In the genomic region with DNA sequence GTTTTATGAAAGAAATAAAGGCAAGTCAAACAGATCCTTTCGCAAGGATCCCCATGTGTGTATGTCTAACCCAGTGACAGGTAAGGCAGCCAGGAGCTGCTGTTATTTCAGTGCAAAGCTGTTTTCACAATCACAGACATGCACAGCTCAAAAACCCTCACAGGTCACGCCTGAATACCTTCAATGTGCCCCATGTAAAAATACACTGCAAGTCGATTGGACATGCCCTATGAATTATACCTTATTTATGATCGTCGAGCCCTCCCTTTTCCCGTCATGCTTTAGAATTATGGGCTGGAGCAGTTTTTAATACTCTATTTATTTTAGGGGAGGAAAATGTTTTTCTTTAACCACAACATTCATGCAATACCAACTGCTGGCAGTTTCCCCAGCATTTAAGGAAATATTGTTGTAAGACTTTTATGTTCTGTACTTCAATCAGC, we compare ENCODE assay signal across 15 cellular contexts.
DNase-seq lines count a peak whose midpoint lies in the region; ATAC-seq, FAIRE-seq and TF ChIP-seq lines count a peak whose summit lies in the region.
"Had no signal": no experiment of that assay in that cellular context is flagged by ENCODE, and none has a peak within 500 bp of the region (broad histone marks: within the 10 kb centered on the region; RNA-seq: fewer than 3 reads in every experiment).

No MANE protein-coding gene starts in this region.

- TF ChIP-seq EP300 in transverse colon (IDR thresholded peaks at IDR 0.05; ENCODE audit: low read depth), result no peak

- no peak for TF ChIP-seq POLR2A in transverse colon (IDR thresholded peaks at IDR 0.05)

- intact Hi-C loops in transverse colon (cut with DNase I; ENCODE audit: low total_unique reads), result no loop called here

- no peak for FAIRE-seq in bronchial epithelial cell (lab: Jason Lieb, UNC)

- no peak overlapping the region for H3K9ac ChIP-seq in liver (ENCODE audit: low read depth in 1 of 2, low read length in 2 of 2)

- peak; percentile 24 to 42 for TF ChIP-seq RAD21 in liver (IDR thresholded peaks at IDR 0.05)

- H3K4me1 ChIP-seq in liver (ENCODE audit: control insufficient read depth in 4 of 4, insufficient read depth in 4 of 4, low read length in 3 of 4), result peaks cover 5 to 17% (median 15%) of the 10 kb centered on the region in 4 donors
- peaks cover 0 to 44% (median 29%) of the 10 kb centered on the region in 4 donors for H3K4me1 ChIP-seq in transverse colon

- H3K9me3 ChIP-seq in liver (ENCODE audit: control insufficient read depth in 4 of 4, low read length in 3 of 4) (no peaks in the 10 kb centered on the region), transverse colon (no peaks in the 10 kb centered on the region)

- H3K27me3 ChIP-seq in bronchial epithelial cell (ENCODE audit: control insufficient read depth, insufficient read depth, low read length) (no peaks in the 10 kb centered on the region), liver (ENCODE audit: control insufficient read depth in 4 of 4, insufficient read depth in 4 of 4, low read length in 3 of 4) (no peaks in the 10 kb centered on the region), transverse colon (no peaks in the 10 kb centered on the region)

- no peaks in the 10 kb centered on the region for H3K36me3 ChIP-seq in bronchial epithelial cell (ENCODE audit: control insufficient read depth, insufficient read depth, low read length)
- no peaks in the 10 kb centered on the region for H3K36me3 ChIP-seq in liver (ENCODE audit: control insufficient read depth in 4 of 4, insufficient read depth in 3 of 4, low read depth in 1 of 4, low read length in 3 of 4)
- no peaks in the 10 kb centered on the region for H3K36me3 ChIP-seq in transverse colon

- H3K4me3 ChIP-seq in bronchial epithelial cell (ENCODE audit: low read depth, low read length) (no peak overlapping the region), liver (ENCODE audit: low read depth in 1 of 3, low read length in 3 of 3) (no peak overlapping the region), transverse colon (no peak overlapping the region)

- H3K27ac ChIP-seq in liver (ENCODE audit: low read depth in 1 of 2, low read length in 2 of 2) (peak overlapping the region; percentile 1 to 77), transverse colon (peak overlapping the region; percentile 28 to 77 (median 57))
- H3K27ac ChIP-seq: VCaP had no signal

- no peak for TF ChIP-seq CTCF in bronchial epithelial cell (IDR thresholded peaks at IDR 0.05; ENCODE audit: insufficient read depth, low read length, severe bottlenecking)
- TF ChIP-seq CTCF in liver (IDR thresholded peaks at IDR 0.05; ENCODE audit: low read depth, low read length, missing input control), result no peak
- no peak for TF ChIP-seq CTCF in transverse colon (IDR thresholded peaks at IDR 0.05)

- in situ Hi-C loops in transverse colon (cut with MboI; ENCODE audit: low pct_ligation_motif_present in 1 of 4, low pct_unique_long_range_greater_than_20kb in 1 of 4, low sequenced_read_pairs in 3 of 4), result no loop called here

- ATAC-seq in GM21528 (IDR thresholded peaks at IDR 0.05; ENCODE audit: low FRiP score, unreplicated experiment), result no peak
- ATAC-seq: left cardiac atrium; natural killer cell treated with Interleukin-12 subunit alpha and Interleukin-12 subunit beta and Interleukin-15 and Interleukin-18, amount 100 ng/mL, for 72 hours; stimulated activated memory B cell treated with anti-CD40 and anti-IgM and Interleukin-4, amounts not matched to agents 10 μg/mL and 1 μg/mL and 100 μg/mL, for 72 hours had no signal

- DNase-seq in NCI-H510A treated with DMSO at 0.1 percent for 48 hours (lab: John Stamatoyannopoulos, UW) (peak; percentile 19), NCI-H510A (lab: John Stamatoyannopoulos, UW) (no peak), bronchial epithelial cell (ENCODE audit: low read depth) (peak; percentile 14), transverse colon (peak; percentile 41), NCI-H2227 treated with DMSO at 0.1 percent for 48 hours (lab: John Stamatoyannopoulos, UW) (no peak), T1000 (lab: John Stamatoyannopoulos, UW) (no peak)
- DNase-seq: activated naive CD4-positive, alpha-beta T cell treated with anti-CD3 and anti-CD28 coated beads for 36 hours; caudate nucleus; CD8-positive, alpha-beta memory T cell; left cardiac atrium had no signal

- 29% methylated on average over 6 of the region's 6 CpGs for WGBS in liver
- 44 to 50% methylated on average over 3 to 6 of the region's 6 CpGs for WGBS in transverse colon (ENCODE audit: low coverage in 1 of 2), 2 donors

TF ChIP-seq in liver, 16 proteins besides CTCF, POLR2A, EP300 and RAD21:
- TF ChIP-seq EGR1 (IDR thresholded peaks at IDR 0.05; ENCODE audit: low read depth in 2 of 2), result no peak
- TF ChIP-seq NR2F2 (IDR thresholded peaks at IDR 0.05), result no peak
- TF ChIP-seq FOXA2 (IDR thresholded peaks at IDR 0.05), result peak; percentile 18
- TF ChIP-seq, protein P1, sequence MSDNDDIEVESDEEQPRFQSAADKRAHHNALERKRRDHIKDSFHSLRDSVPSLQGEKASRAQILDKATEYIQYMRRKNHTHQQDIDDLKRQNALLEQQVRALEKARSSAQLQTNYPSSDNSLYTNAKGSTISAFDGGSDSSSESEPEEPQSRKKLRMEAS (IDR thresholded peaks at IDR 0.05), result peak; percentile 20
- peak; percentile 57 for TF ChIP-seq SP1 (IDR thresholded peaks at IDR 0.05)
- no peak for TF ChIP-seq FOXA1 (IDR thresholded peaks at IDR 0.05)
- TF ChIP-seq JUND (IDR thresholded peaks at IDR 0.05), result peak in 1 of 2 donors; percentile 41
- TF ChIP-seq, protein P2, sequence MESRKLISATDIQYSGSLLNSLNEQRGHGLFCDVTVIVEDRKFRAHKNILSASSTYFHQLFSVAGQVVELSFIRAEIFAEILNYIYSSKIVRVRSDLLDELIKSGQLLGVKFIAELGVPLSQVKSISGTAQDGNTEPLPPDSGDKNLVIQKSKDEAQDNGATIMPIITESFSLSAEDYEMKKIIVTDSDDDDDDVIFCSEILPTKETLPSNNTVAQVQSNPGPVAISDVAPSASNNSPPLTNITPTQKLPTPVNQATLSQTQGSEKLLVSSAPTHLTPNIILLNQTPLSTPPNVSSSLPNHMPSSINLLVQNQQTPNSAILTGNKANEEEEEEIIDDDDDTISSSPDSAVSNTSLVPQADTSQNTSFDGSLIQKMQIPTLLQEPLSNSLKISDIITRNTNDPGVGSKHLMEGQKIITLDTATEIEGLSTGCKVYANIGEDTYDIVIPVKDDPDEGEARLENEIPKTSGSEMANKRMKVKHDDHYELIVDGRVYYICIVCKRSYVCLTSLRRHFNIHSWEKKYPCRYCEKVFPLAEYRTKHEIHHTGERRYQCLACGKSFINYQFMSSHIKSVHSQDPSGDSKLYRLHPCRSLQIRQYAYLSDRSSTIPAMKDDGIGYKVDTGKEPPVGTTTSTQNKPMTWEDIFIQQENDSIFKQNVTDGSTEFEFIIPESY (IDR thresholded peaks at IDR 0.05), result no peak
- peak; percentile 34 to 61 for TF ChIP-seq HNF4A (conservative IDR thresholded peaks at IDR 0.05)
- no peak for TF ChIP-seq GABPA (IDR thresholded peaks at IDR 0.05 in 1 of 2, conservative IDR thresholded peaks at IDR 0.05 in 1 of 2)
- no peak for TF ChIP-seq YY1 (IDR thresholded peaks at IDR 0.05)
- TF ChIP-seq RXRA (IDR thresholded peaks at IDR 0.05), result peak; percentile 64 to 77
- TF ChIP-seq TAF1 (conservative IDR thresholded peaks at IDR 0.05), result no peak

Comparison
In these comparisons a context has a peak if more than half of its experiments do, and no peak if none do; other contexts are left out.
1. DNase-seq: peak in NCI-H510A treated with DMSO at 0.1 percent for 48 hours (single experiment), bronchial epithelial cell (single experiment) and transverse colon (single experiment); none in NCI-H510A (single experiment), NCI-H2227 treated with DMSO at 0.1 percent for 48 hours (single experiment) and T1000 (single experiment).